ENCODE assay signal across 8 cellular contexts in genomic region chr6:36678488-36679042, GRCh38. TPM values are rescaled to one million over a fixed set of nuclear protein-coding genes. Genes with fewer than 3 reads are reported as not detected.
DNase-seq lines count a peak whose midpoint lies in the region; ATAC-seq and TF ChIP-seq lines count a peak whose summit lies in the region.

CDKN1A (plus strand) TSS chr6:36678714; CDS start chr6:36684102, 5,388 bp downstream.

- peak within 1 kb of the TSS; percentile 93 for H3K4me3 Mint-ChIP-seq in natural killer cell treated with Interleukin-12 subunit alpha and Interleukin-12 subunit beta and Interleukin-15 and Interleukin-18, amount 100 ng/mL, for 72 hours
- H3K4me3 Mint-ChIP-seq in stimulated activated naive CD8-positive, alpha-beta T cell treated with anti-CD3 and anti-CD28 coated beads, Interleukin-15, Interleukin-2, amounts not matched to agents 100 ng/mL and 50 ng/mL, for 24 hours = peak within 1 kb of the TSS; percentile 92

- H3K4me3 ChIP-seq in fibroblast of pulmonary artery (replicated peaks; ENCODE audit: low read depth, low read length) = peak within 1 kb of the TSS; percentile 99

- peak; percentile 50 for ATAC-seq in GM21723 (IDR thresholded peaks at IDR 0.05; ENCODE audit: unreplicated experiment)
- ATAC-seq in natural killer cell treated with Interleukin-12 subunit alpha and Interleukin-12 subunit beta and Interleukin-15 and Interleukin-18, amount 100 ng/mL, for 72 hours = peak; percentile 83 to 88

- DNase-seq in D341Med (ENCODE audit: low spot score) (peak; percentile 91), Kasumi-1 (lab: John Stamatoyannopoulos, UW) (peak; percentile 51 to 60), RPMI8226 (peak; percentile 95), fibroblast of pulmonary artery (ENCODE audit: low read depth) (peak; percentile 96)
- peak; percentile 69 for DNase-seq in activated T-helper 9 cell treated with anti-CD3 and anti-CD28 coated beads, Interleukin-2, amount 50 U/mL, for 16 hours (ENCODE audit: low read depth)
- DNase-seq in natural killer cell treated with Interleukin-12 subunit alpha and Interleukin-12 subunit beta and Interleukin-15 and Interleukin-18, amount 100 ng/mL, for 72 hours (ENCODE audit: low spot score) = peak; percentile 92

- no peaks in the 10 kb centered on the region for H3K27me3 Mint-ChIP-seq in natural killer cell treated with Interleukin-12 subunit alpha and Interleukin-12 subunit beta and Interleukin-15 and Interleukin-18, amount 100 ng/mL, for 72 hours
- H3K27me3 Mint-ChIP-seq in stimulated activated naive CD8-positive, alpha-beta T cell treated with anti-CD3 and anti-CD28 coated beads, Interleukin-15, Interleukin-2, amounts not matched to agents 100 ng/mL and 50 ng/mL, for 24 hours = peaks cover 14% of the 10 kb centered on the region

- no peak for TF ChIP-seq CTCF in fibroblast of pulmonary artery (IDR thresholded peaks at IDR 0.05; ENCODE audit: low read length, missing control alignments)

- no peaks in the 10 kb centered on the region for H3K9me3 Mint-ChIP-seq in natural killer cell treated with Interleukin-12 subunit alpha and Interleukin-12 subunit beta and Interleukin-15 and Interleukin-18, amount 100 ng/mL, for 72 hours
- no peaks in the 10 kb centered on the region for H3K9me3 Mint-ChIP-seq in stimulated activated naive CD8-positive, alpha-beta T cell treated with anti-CD3 and anti-CD28 coated beads, Interleukin-15, Interleukin-2, amounts not matched to agents 100 ng/mL and 50 ng/mL, for 24 hours

- peak within 1 kb of the TSS; percentile 78 to 98 for H3K27ac Mint-ChIP-seq in natural killer cell treated with Interleukin-12 subunit alpha and Interleukin-12 subunit beta and Interleukin-15 and Interleukin-18, amount 100 ng/mL, for 72 hours
- peak within 1 kb of the TSS; percentile 91 for H3K27ac Mint-ChIP-seq in stimulated activated naive CD8-positive, alpha-beta T cell treated with anti-CD3 and anti-CD28 coated beads, Interleukin-15, Interleukin-2, amounts not matched to agents 100 ng/mL and 50 ng/mL, for 24 hours

- peaks cover 16% of the 10 kb centered on the region for H3K36me3 Mint-ChIP-seq in natural killer cell treated with Interleukin-12 subunit alpha and Interleukin-12 subunit beta and Interleukin-15 and Interleukin-18, amount 100 ng/mL, for 72 hours
- H3K36me3 Mint-ChIP-seq in stimulated activated naive CD8-positive, alpha-beta T cell treated with anti-CD3 and anti-CD28 coated beads, Interleukin-15, Interleukin-2, amounts not matched to agents 100 ng/mL and 50 ng/mL, for 24 hours (ENCODE audit: low read depth) = peaks cover 12% of the 10 kb centered on the region

- peaks cover 38 to 54% of the 10 kb centered on the region in 2 donors for H3K4me1 Mint-ChIP-seq in natural killer cell treated with Interleukin-12 subunit alpha and Interleukin-12 subunit beta and Interleukin-15 and Interleukin-18, amount 100 ng/mL, for 72 hours (ENCODE audit: low read depth in 2 of 2)
- peaks cover 66% of the 10 kb centered on the region for H3K4me1 Mint-ChIP-seq in stimulated activated naive CD8-positive, alpha-beta T cell treated with anti-CD3 and anti-CD28 coated beads, Interleukin-15, Interleukin-2, amounts not matched to agents 100 ng/mL and 50 ng/mL, for 24 hours (ENCODE audit: low read depth)

RNA-seq across cellular contexts. Expression of gene CDKN1A, which starts in this region (rescaled TPM):
- 100 to 1,000 TPM; 176 to 617 TPM for total RNA-seq in natural killer cell treated with Interleukin-12 subunit alpha and Interleukin-12 subunit beta and Interleukin-15 and Interleukin-18, amount 100 ng/mL, for 72 hours

Comparison
In these comparisons a context has a peak if more than half of its experiments do, and no peak if none do; other contexts are left out.
1. Peak in every context shown above with its lines: DNase-seq, ATAC-seq and H3K4me3 ChIP-seq.